Comparison of ENCODE assay signal across 8 cellular contexts in the genomic region with DNA sequence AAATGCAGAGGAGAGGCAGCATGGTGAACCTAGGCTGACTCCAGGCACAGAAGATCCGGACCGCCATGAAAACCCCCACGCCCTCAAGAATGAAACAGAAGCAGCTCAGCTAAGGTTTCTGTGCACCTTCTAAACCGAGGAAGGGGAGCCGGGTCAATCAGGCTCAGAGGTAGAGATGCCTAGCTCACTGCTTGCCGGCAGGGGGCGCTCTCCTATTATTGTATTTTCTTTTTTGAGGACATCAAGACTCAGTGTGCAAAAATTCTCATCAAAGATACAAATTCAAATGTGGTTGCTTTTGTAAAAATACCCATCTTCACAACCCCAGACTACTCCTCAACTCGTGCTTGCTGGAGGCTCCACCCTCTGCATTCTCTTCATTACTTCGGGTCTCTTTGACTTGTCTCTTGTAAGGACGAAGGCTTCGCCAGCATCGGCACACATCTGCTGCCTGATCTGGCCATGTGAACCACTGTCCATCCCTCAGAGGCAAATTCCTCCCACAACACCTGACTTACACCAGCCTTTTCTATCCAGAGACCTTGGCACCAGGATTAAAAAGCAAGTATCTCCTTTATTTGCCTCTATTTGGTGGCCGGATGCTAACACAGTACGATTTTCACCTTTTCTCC. TPM values are rescaled to one million over a fixed set of nuclear protein-coding genes. Genes with fewer than 3 reads are reported as not detected.
DNase-seq lines count a peak whose midpoint lies in the region; ATAC-seq, FAIRE-seq and TF ChIP-seq lines count a peak whose summit lies in the region.

No MANE protein-coding gene starts in this region.

- no peaks in the 10 kb centered on the region for H3K36me3 ChIP-seq in endothelial cell of umbilical vein (ENCODE audit: control insufficient read depth in 2 of 2, extremely low read depth in 1 of 2, insufficient read depth in 2 of 2, low read length in 2 of 2)

- TF ChIP-seq POLR2A in endothelial cell of umbilical vein (IDR thresholded peaks at IDR 0.05; ENCODE audit: low read depth, low read length), result no peak

- H3K9me3 ChIP-seq in endothelial cell of umbilical vein (replicated peaks; ENCODE audit: control insufficient read depth, insufficient read depth, low read length), result no peaks in the 10 kb centered on the region

- ATAC-seq in naive B cell (ENCODE audit: low read depth in 2 of 2), result peak; percentile 34 to 39
- no peak for ATAC-seq in HG02981 (IDR thresholded peaks at IDR 0.05; ENCODE audit: unreplicated experiment)

- DNase-seq in HCEC 1CT (peak; percentile 31), NCI-H82 (lab: John Stamatoyannopoulos, UW) (peak; percentile 53), endothelial cell of umbilical vein (ENCODE audit: low read depth, low spot score) (peak; percentile 45), naive B cell (peak; percentile 61)
- DNase-seq in activated CD8-positive, alpha-beta memory T cell treated with anti-CD3 and anti-CD28 coated beads for 4 hours (ENCODE audit: low read depth in 2 of 2), result peak; percentile 46 to 53
- DNase-seq in stimulated activated CD8-positive, alpha-beta memory T cell treated with anti-CD3 and anti-CD28 coated beads, Interleukin-7, amount 100 ng/mL, for 1 hour (ENCODE audit: low read depth in 2 of 2), result peak; percentile 34 to 62

- no peak overlapping the region for H2AFZ ChIP-seq in endothelial cell of umbilical vein (ENCODE audit: low read depth, low read length)

- H3K9ac ChIP-seq in endothelial cell of umbilical vein (replicated peaks; ENCODE audit: extremely low read depth, insufficient read depth, low read length), result no peak overlapping the region

- H3K4me1 ChIP-seq in endothelial cell of umbilical vein (ENCODE audit: control insufficient read depth, extremely low read depth, insufficient read depth, low read length), result no peaks in the 10 kb centered on the region

- TF ChIP-seq CTCF in C4-2B (conservative IDR thresholded peaks at IDR 0.05) (peak; percentile 88), endothelial cell of umbilical vein (IDR thresholded peaks at IDR 0.05; ENCODE audit: extremely low read depth in 1 of 2, insufficient read depth in 1 of 2, low read depth in 1 of 2, low read length in 2 of 2) (peak; percentile 85)

- H3K4me3 ChIP-seq in endothelial cell of umbilical vein (replicated peaks in 1 of 3; ENCODE audit: insufficient read depth in 1 of 3, low read depth in 1 of 3, low read length in 3 of 3), result no peak overlapping the region

- dilution Hi-C loops in endothelial cell of umbilical vein (cut with MboI; ENCODE audit: extremely low pct_ligation_motif_present, low sequenced_read_pairs), result no loop called here

- BruUV-seq in endothelial cell of umbilical vein (replicated peaks; lab: Mats Ljungman, UMichigan), result no TSS peak

- peak; percentile 69 for FAIRE-seq in endothelial cell of umbilical vein (lab: Jason Lieb, UNC)

- H3K4me1 Mint-ChIP-seq in naive B cell, result peaks cover 0 to 25% (median 14%) of the 10 kb centered on the region in 3 donors

- no peaks in the 10 kb centered on the region for H3K79me2 ChIP-seq in endothelial cell of umbilical vein (ENCODE audit: control insufficient read depth, insufficient read depth, low read length)

- H3K27ac ChIP-seq in C4-2B (no peak overlapping the region), endothelial cell of umbilical vein (ENCODE audit: insufficient read depth, low read depth, low read length) (no peak overlapping the region)

- H3K4me3 Mint-ChIP-seq in naive B cell, result no peak overlapping the region

- no peaks in the 10 kb centered on the region for H3K36me3 Mint-ChIP-seq in naive B cell

- H3K9me3 Mint-ChIP-seq in naive B cell, result peaks cover 0 to 4% (median 0%) of the 10 kb centered on the region in 7 donors

- POLR2A ChIA-PET in endothelial cell of umbilical vein (lab: Charles Lee), result no interaction called here

- H3K27me3 Mint-ChIP-seq in naive B cell, result peaks cover 15 to 44% (median 35%) of the 10 kb centered on the region in 3 donors

- H3K27me3 ChIP-seq in endothelial cell of umbilical vein (ENCODE audit: control insufficient read depth in 2 of 2, insufficient read depth in 2 of 2, low read length in 2 of 2), result peaks cover 14 to 15% of the 10 kb centered on the region in 2 experiments

- no peaks in the 10 kb centered on the region for H4K20me1 ChIP-seq in endothelial cell of umbilical vein (replicated peaks; ENCODE audit: control insufficient read depth, extremely low read depth, insufficient read depth, low read length)

- no peaks in the 10 kb centered on the region for H3K9me1 ChIP-seq in endothelial cell of umbilical vein (replicated peaks; ENCODE audit: control insufficient read depth, extremely low read depth, insufficient read depth, low read length)

- no peak overlapping the region for H3K4me2 ChIP-seq in endothelial cell of umbilical vein (ENCODE audit: insufficient read depth, low read length)

- CTCF ChIA-PET in endothelial cell of umbilical vein (lab: Charles Lee), result interaction anchor here (0.6 to 4.0 kb wide), 61 partner anchors 8 to 246 kb away, joined by 3 to 180 read pairs (median 4); a partner anchor contains a TSS

- H3K27ac Mint-ChIP-seq in naive B cell, result peak overlapping the region in 2 of 6 donors; percentile 21 to 30

- intact Hi-C loops in endothelial cell of umbilical vein (cut with micrococcal nuclease), result loop anchor here (1.0 to 10.0 kb wide), 5 partner anchors 16 to 245 kb away; no protein-coding TSS in a partner anchor

TF ChIP-seq in endothelial cell of umbilical vein, 7 proteins besides CTCF, POLR2A, EP300 and RAD21:
- no peak for TF ChIP-seq GATA2 (IDR thresholded peaks at IDR 0.05; ENCODE audit: insufficient read depth, insufficient read length, low read depth, low read length)
- no peak for TF ChIP-seq JUN (IDR thresholded peaks at IDR 0.05; ENCODE audit: borderline replicate concordance, insufficient read depth, insufficient read length, low read depth)
- TF ChIP-seq, protein P1, sequence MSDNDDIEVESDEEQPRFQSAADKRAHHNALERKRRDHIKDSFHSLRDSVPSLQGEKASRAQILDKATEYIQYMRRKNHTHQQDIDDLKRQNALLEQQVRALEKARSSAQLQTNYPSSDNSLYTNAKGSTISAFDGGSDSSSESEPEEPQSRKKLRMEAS (IDR thresholded peaks at IDR 0.05; ENCODE audit: insufficient read depth, insufficient read length), result no peak
- no peak for TF ChIP-seq POLR2AphosphoS5 (IDR thresholded peaks at IDR 0.05; ENCODE audit: insufficient read depth, low read depth, low read length)
- TF ChIP-seq MYC (IDR thresholded peaks at IDR 0.05; ENCODE audit: low read depth, low read length), result no peak
- TF ChIP-seq EZH2 (IDR thresholded peaks at IDR 0.05; ENCODE audit: borderline replicate concordance, low read depth, low read length, severe bottlenecking), result no peak
- no peak for TF ChIP-seq FOS (IDR thresholded peaks at IDR 0.05; ENCODE audit: borderline replicate concordance, insufficient read depth, low read length)
TF ChIP-seq in endothelial cell of umbilical vein: peak in this region for 0.

RNA-seq across cellular contexts. Expression of a gene that starts 33.4 kb away (rescaled TPM):
- not detected in 2 replicates for total RNA-seq in endothelial cell of umbilical vein
- polyA plus RNA-seq in endothelial cell of umbilical vein (not detected in 2 replicates), naive B cell (ENCODE audit: low read depth in 6 of 6) (not detected)
- not detected in 2 replicates for polyA plus RNA-seq in endothelial cell of umbilical vein (2011; cell fraction: cytosol; rRNA removed)
- polyA plus RNA-seq in endothelial cell of umbilical vein (2011; cell fraction: nucleus; rRNA removed), result not detected in 2 replicates
- not detected in 2 replicates for polyA plus RNA-seq in endothelial cell of umbilical vein (2012)
- not detected in 2 replicates for polyA minus RNA-seq in endothelial cell of umbilical vein
- polyA minus RNA-seq in endothelial cell of umbilical vein (2011; cell fraction: cytosol; rRNA and poly(A)+ RNA removed), result not detected
- polyA minus RNA-seq in endothelial cell of umbilical vein (2011; cell fraction: nucleus; rRNA and poly(A)+ RNA removed), result not detected in 2 replicates

RNA-seq across cellular contexts. Expression of a gene that starts 55.1 kb away (rescaled TPM):
- 182 and 216 TPM in 2 replicates for total RNA-seq in endothelial cell of umbilical vein
- polyA plus RNA-seq in endothelial cell of umbilical vein (909 and 1,090 TPM in 2 replicates), naive B cell (ENCODE audit: low read depth in 6 of 6) (under 1 TPM in 1 of 6 donors, not detected in 5; 0.40 TPM)
- 669 and 743 TPM in 2 replicates for polyA plus RNA-seq in endothelial cell of umbilical vein (2011; cell fraction: cytosol; rRNA removed)
- 138 and 187 TPM in 2 replicates for polyA plus RNA-seq in endothelial cell of umbilical vein (2011; cell fraction: nucleus; rRNA removed)
- 111 TPM in 2 replicates for polyA plus RNA-seq in endothelial cell of umbilical vein (2012)
- 628 and 752 TPM in 2 replicates for polyA minus RNA-seq in endothelial cell of umbilical vein
- polyA minus RNA-seq in endothelial cell of umbilical vein (2011; cell fraction: cytosol; rRNA and poly(A)+ RNA removed), result not detected
- polyA minus RNA-seq in endothelial cell of umbilical vein (2011; cell fraction: nucleus; rRNA and poly(A)+ RNA removed), result 35.0 and 51.5 TPM in 2 replicates

Comparison
In these comparisons a context has a peak if more than half of its experiments do, and no peak if none do; other contexts are left out.
1. RNA of a gene that starts 55.1 kb away (polyA plus RNA-seq): 111 to 1,090 TPM in endothelial cell of umbilical vein; 0.40 TPM in naive B cell; every median in the first group is over 10 times any median in the second.
2. Peak in every context shown above with its lines, with median percentiles within 50 percentile points of each other: DNase-seq.